Comparison of ENCODE assay signal across 16 cellular contexts in the genomic region with DNA sequence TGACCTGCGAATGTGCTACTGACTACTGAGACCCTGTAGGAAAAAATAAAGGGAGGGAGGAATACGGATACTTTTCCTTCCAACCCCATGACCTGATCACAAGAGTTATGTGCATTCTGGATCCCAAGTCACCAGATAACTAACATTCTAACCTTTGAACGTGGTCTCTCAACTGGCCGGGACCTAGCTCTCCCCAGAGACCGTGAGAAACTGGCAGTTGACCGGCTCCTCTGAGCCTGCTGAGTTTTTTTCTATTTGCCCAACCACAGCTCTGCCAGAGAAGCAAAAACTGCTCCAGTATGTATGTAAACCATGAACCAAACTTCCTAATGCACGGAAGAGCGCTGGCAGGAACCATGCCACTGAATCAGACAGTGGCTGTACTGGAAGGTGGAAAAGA. TPM values are rescaled to one million over a fixed set of nuclear protein-coding genes. Genes with fewer than 3 reads are reported as not detected.
DNase-seq lines count a peak whose midpoint lies in the region; ATAC-seq and TF ChIP-seq lines count a peak whose summit lies in the region.
"Had no signal": no experiment of that assay in that cellular context is flagged by ENCODE, and none has a peak within 500 bp of the region (broad histone marks: within the 10 kb centered on the region; RNA-seq: fewer than 3 reads in every experiment).

No MANE protein-coding gene starts in this region.

- no peaks in the 10 kb centered on the region for H3K9me3 ChIP-seq in CD4-positive, alpha-beta T cell (ENCODE audit: control insufficient read depth, low read length)
- no peaks in the 10 kb centered on the region for H3K9me3 ChIP-seq in body of pancreas
- H3K9me3 ChIP-seq in HAP-1, result no peaks in the 10 kb centered on the region
- H3K9me3 ChIP-seq: breast epithelium had no signal

- peaks cover 35% of the 10 kb centered on the region for H3K4me1 ChIP-seq in body of pancreas
- peaks cover 18% of the 10 kb centered on the region for H3K4me1 ChIP-seq in HAP-1
- H3K4me1 ChIP-seq: breast epithelium had no signal

- TF ChIP-seq CTCF in CD4-positive, alpha-beta T cell (IDR thresholded peaks at IDR 0.05), result no peak
- TF ChIP-seq CTCF in body of pancreas (IDR thresholded peaks at IDR 0.05) (no peak), natural killer cell (IDR thresholded peaks at IDR 0.05) (no peak)

- no peak overlapping the region for H3K27ac ChIP-seq in CD4-positive, alpha-beta T cell (ENCODE audit: low read depth, low read length)
- H3K27ac ChIP-seq in body of pancreas, result peak overlapping the region; percentile 83 to 93 (median 88)

- H3K4me1 Mint-ChIP-seq in CD4-positive, alpha-beta T cell (ENCODE audit: low read depth), result peaks cover 16% of the 10 kb centered on the region
- peaks cover 11 to 23% of the 10 kb centered on the region in 2 donors for H3K4me1 Mint-ChIP-seq in natural killer cell

- H3K4me3 Mint-ChIP-seq in CD4-positive, alpha-beta T cell, result peak overlapping the region; percentile 73
- no peak overlapping the region for H3K4me3 Mint-ChIP-seq in natural killer cell

- peak in 1 of 3 donors; percentile 27 for TF ChIP-seq POLR2A in body of pancreas (IDR thresholded peaks at IDR 0.05)

- H3K27ac Mint-ChIP-seq in CD4-positive, alpha-beta T cell, result peak overlapping the region; percentile 94
- H3K27ac Mint-ChIP-seq in natural killer cell, result peak overlapping the region; percentile 82 to 94

- no peaks in the 10 kb centered on the region for H3K27me3 ChIP-seq in CD4-positive, alpha-beta T cell (ENCODE audit: control insufficient read depth, insufficient read depth, low read length)
- H3K27me3 ChIP-seq in H7 (ENCODE audit: control insufficient read depth, insufficient read depth, low read length) (peaks cover 2% of the 10 kb centered on the region), body of pancreas (no peaks in the 10 kb centered on the region), HAP-1 (ENCODE audit: low read depth) (no peaks in the 10 kb centered on the region)
- H3K27me3 ChIP-seq: breast epithelium had no signal

- H3K27me3 Mint-ChIP-seq in CD4-positive, alpha-beta T cell, result no peaks in the 10 kb centered on the region
- no peaks in the 10 kb centered on the region for H3K27me3 Mint-ChIP-seq in natural killer cell (ENCODE audit: low read depth in 2 of 2)

- H3K36me3 ChIP-seq in H7 (replicated peaks; ENCODE audit: control insufficient read depth, insufficient read depth, low read length) (no peaks in the 10 kb centered on the region), body of pancreas (replicated peaks in 1 of 2; ENCODE audit: insufficient read depth in 1 of 2, low read depth in 2 of 2) (no peaks in the 10 kb centered on the region), HAP-1 (replicated peaks) (no peaks in the 10 kb centered on the region)
- H3K36me3 ChIP-seq: breast epithelium had no signal

- H3K36me3 Mint-ChIP-seq in CD4-positive, alpha-beta T cell (ENCODE audit: low read depth), result no peaks in the 10 kb centered on the region
- no peaks in the 10 kb centered on the region for H3K36me3 Mint-ChIP-seq in natural killer cell

- no peak for DNase-seq in CD4-positive, alpha-beta T cell
- peak; percentile 20 for DNase-seq in H7
- DNase-seq in body of pancreas, result peak; percentile 54 to 72 (median 72)
- DNase-seq in natural killer cell, result no peak
- DNase-seq in DMS 273 (lab: John Stamatoyannopoulos, UW; ENCODE audit: unreplicated experiment), result no peak
- no peak for DNase-seq in HAP-1 (ENCODE audit: low spot score in 2 of 2)
- no peak for DNase-seq in NCI-H146 (lab: John Stamatoyannopoulos, UW)
- DNase-seq in GOT3 (lab: John Stamatoyannopoulos, UW), result no peak
- DNase-seq: activated CD4-positive, alpha-beta T cell treated with anti-CD3 and anti-CD28 coated beads, Interleukin-2, amount 50 U/mL, for 48 hours; activated gamma-delta T cell treated with Interleukin-2 at 50 U/mL for 16 hours; NCI-H1417; NCI-H2227 treated with DMSO at 0.1 percent for 48 hours; SHP77; stimulated activated CD4-positive, alpha-beta T cell treated with anti-CD3 and anti-CD28 coated beads, Interleukin-4, amount 100 ng/mL, for 24 hours; T1000 had no signal

- H3K4me3 ChIP-seq in H7 (ENCODE audit: insufficient read depth, low read depth, low read length), result no peak overlapping the region
- no peak overlapping the region for H3K4me3 ChIP-seq in body of pancreas
- no peak overlapping the region for H3K4me3 ChIP-seq in HAP-1

- intact Hi-C loops in CD4-positive, alpha-beta T cell (cut with DNase I, micrococcal nuclease), result loop anchor here (5.0 to 10.0 kb wide), 4 partner anchors 49 to 606 kb away; partner anchors contain the start of genes PDE6D (in 1 of the 2) and PSMD1 (in 1 of the 2)
- intact Hi-C loops in body of pancreas (cut with DNase I) (no loop called here), natural killer cell (cut with micrococcal nuclease) (loop anchor here (5.0 kb wide), 1 partner anchor 49 kb away; no protein-coding TSS in a partner anchor)

- in situ Hi-C loops in HAP-1 (cut with MboI; ENCODE audit: low sequenced_read_pairs), result loop anchor here (5.0 kb wide), 1 partner anchor 49 kb away; no protein-coding TSS in a partner anchor

- no peak for ATAC-seq in CD4-positive, alpha-beta T cell (ENCODE audit: poor library complexity)
- ATAC-seq in body of pancreas (peak; percentile 11), natural killer cell (no peak)

- no peaks in the 10 kb centered on the region for H3K9me3 Mint-ChIP-seq in CD4-positive, alpha-beta T cell
- H3K9me3 Mint-ChIP-seq in natural killer cell, result no peaks in the 10 kb centered on the region

- POLR2A ChIA-PET in CD4-positive, alpha-beta T cell (lab: Charles Lee), result interaction anchor here (0.6 to 4.9 kb wide), 8 partner anchors 9 to 196 kb away, joined by 3 to 245 read pairs (median 14); partner anchors contain the start of genes NCL and PTMA

- CTCF ChIA-PET in CD4-positive, alpha-beta T cell (lab: Charles Lee), result interaction anchor here (1.5 to 4.4 kb wide), 4 partner anchors 17 to 52 kb away, joined by 3 to 38 read pairs (median 8); no protein-coding TSS in a partner anchor

- WGBS in body of pancreas, 2 donors, result 35 to 39% methylated on average over 8 of the region's 8 CpGs

RNA-seq across cellular contexts. Expression of gene PTMA, which starts 47.5 kb away (rescaled TPM):
- total RNA-seq in CD4-positive, alpha-beta T cell, result 1,000 to 10,000 TPM; 1,546 to 1,586 TPM
- 2,153 and 2,302 TPM in 2 replicates for total RNA-seq in H7 (2014; rRNA removed; shearing (Covaris generic))
- 100 to 1,000 TPM; 532 to 757 TPM for total RNA-seq in body of pancreas
- total RNA-seq in natural killer cell, result 1,000 to 10,000 TPM; 1,245 to 1,643 (median 1,314) TPM

Comparison
In these comparisons a context has a peak if more than half of its experiments do, and no peak if none do; other contexts are left out.
1. DNase-seq: peak in H7 (single experiment) and body of pancreas (4 of 4); none in CD4-positive, alpha-beta T cell (0 of 10), natural killer cell (single experiment), DMS 273 (single experiment), HAP-1 (0 of 2), NCI-H146 (single experiment) and GOT3 (single experiment).